8 cellular contexts compared by ENCODE assay signal in the genomic region with DNA sequence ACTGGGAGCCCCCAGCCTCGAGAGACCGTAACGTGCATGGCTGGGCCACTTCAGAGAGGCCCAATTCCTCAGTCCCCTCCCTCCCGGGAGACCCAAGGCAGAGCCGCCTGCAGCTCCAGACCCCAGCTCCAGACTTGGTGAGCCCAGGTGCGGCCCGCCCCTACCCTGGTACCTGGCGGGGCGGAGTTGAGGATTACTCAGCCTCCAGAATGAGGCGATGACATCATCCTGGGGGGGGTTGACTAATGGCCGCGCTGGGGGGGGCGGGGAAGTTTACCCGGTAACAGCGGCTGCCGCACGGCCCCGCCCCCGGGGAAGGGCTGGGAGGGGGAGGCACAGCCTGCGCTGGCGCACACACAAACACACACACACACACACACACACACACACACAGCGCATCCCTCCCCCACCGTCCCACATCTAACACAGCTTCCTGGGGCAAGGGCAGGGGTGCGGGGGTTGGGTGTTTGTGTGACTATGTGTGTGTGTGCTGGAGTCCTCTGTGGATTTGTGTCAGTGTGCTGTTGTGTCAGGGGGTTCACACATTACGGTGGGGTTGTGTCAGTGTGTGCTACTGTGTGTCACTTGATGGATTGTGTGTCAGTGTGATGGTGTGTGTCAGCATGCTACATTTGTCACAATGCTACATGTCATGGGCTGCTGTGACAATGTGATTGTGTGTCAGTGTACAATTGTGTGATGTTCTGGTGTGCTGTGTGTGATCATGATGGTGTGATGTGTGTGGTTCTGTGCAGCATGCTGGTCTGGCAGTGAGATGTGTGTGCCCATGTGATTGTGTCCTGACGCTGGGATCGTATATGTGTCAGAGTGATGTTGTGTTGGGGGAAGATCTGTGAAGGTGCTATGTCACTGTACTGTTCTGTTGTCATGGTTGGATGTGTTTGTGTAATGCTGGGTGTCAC. TPM values are rescaled to one million over a fixed set of nuclear protein-coding genes. Genes with fewer than 3 reads are reported as not detected.
DNase-seq lines count a peak whose midpoint lies in the region; ATAC-seq, FAIRE-seq and TF ChIP-seq lines count a peak whose summit lies in the region.

No MANE protein-coding gene starts in this region.

- H3K27ac Mint-ChIP-seq in activated T-cell treated with anti-CD3 and anti-CD28 coated beads, Interleukin-2, amount 50 U/mL, for 72 hours: no peak overlapping the region

- H2AFZ ChIP-seq in HCT116 (ENCODE audit: low read depth, low read length, poor library complexity, severe bottlenecking) (no peak overlapping the region), OCI-LY1 (ENCODE audit: low read length) (no peak overlapping the region)

- H3K9me3 ChIP-seq in HCT116 (ENCODE audit: control insufficient read depth in 1 of 2, insufficient read depth in 1 of 2, low read depth in 1 of 2, low read length in 2 of 2) (no peaks in the 10 kb centered on the region), OCI-LY1 (ENCODE audit: low read length) (no peaks in the 10 kb centered on the region), ovary (no peaks in the 10 kb centered on the region)

- peaks cover 6% of the 10 kb centered on the region for H3K27me3 Mint-ChIP-seq in activated T-cell treated with anti-CD3 and anti-CD28 coated beads, Interleukin-2, amount 50 U/mL, for 72 hours (ENCODE audit: low read depth)

- H3K4me1 ChIP-seq in HCT116 (ENCODE audit: control insufficient read depth in 1 of 2, insufficient read depth in 2 of 2, low read length in 2 of 2) (peaks cover 28 to 44% of the 10 kb centered on the region in 2 experiments), OCI-LY1 (ENCODE audit: insufficient read depth, low read length, severe bottlenecking) (peaks cover 35% of the 10 kb centered on the region), ovary (ENCODE audit: insufficient read depth) (peaks cover 6% of the 10 kb centered on the region)

- BruUV-seq in HCT116 (replicated peaks; lab: Mats Ljungman, UMichigan): TSS peak; percentile 79

- TF ChIP-seq CTCF in HCT116 (IDR thresholded peaks at IDR 0.05 in 2 of 3, conservative IDR thresholded peaks at IDR 0.05 in 1 of 3; ENCODE audit: borderline replicate concordance in 1 of 3, insufficient read depth in 1 of 3, low read depth in 2 of 3, low read length in 2 of 3) (no peak), OCI-LY1 (IDR thresholded peaks at IDR 0.05; ENCODE audit: low read length) (no peak), ovary (IDR thresholded peaks at IDR 0.05) (no peak)

- in situ Hi-C loops in ACHN (cut with HindIII; ENCODE audit: low pct_ligation_motif_present, low pct_unique_long_range_greater_than_20kb, low sequenced_read_pairs): no loop called here

- H3K36me3 ChIP-seq in HCT116 (ENCODE audit: control insufficient read depth in 1 of 2, insufficient read depth in 2 of 2, low read length in 2 of 2) (no peaks in the 10 kb centered on the region), OCI-LY1 (ENCODE audit: insufficient read depth, low read length) (no peaks in the 10 kb centered on the region), ovary (no peaks in the 10 kb centered on the region)

- H3K27ac ChIP-seq in HCT116 (ENCODE audit: low read depth, low read length) (peak overlapping the region; percentile 51; the same call in 1 of the 2 replicates), OCI-LY1 (ENCODE audit: low read depth, low read length, poor library complexity, severe bottlenecking) (no peak overlapping the region), ovary (no peak overlapping the region)

- CTCF ChIA-PET in HCT116 (lab: Charles Lee): no interaction called here

- no peaks in the 10 kb centered on the region for H3K27me3 ChIP-seq in HCT116 (ENCODE audit: insufficient read depth, low read length)
- no peaks in the 10 kb centered on the region; the same call in 1 of the 2 replicates for H3K27me3 ChIP-seq in OCI-LY1 (ENCODE audit: insufficient read depth, low read length)
- H3K27me3 ChIP-seq in ovary: no peaks in the 10 kb centered on the region

- no peaks in the 10 kb centered on the region for H3K9me2 ChIP-seq in HCT116 (ENCODE audit: insufficient read depth)
- no peaks in the 10 kb centered on the region for H3K9me2 ChIP-seq in OCI-LY1 (ENCODE audit: low read depth, low read length)

- no peak for TF ChIP-seq POLR2A in HCT116 (IDR thresholded peaks at IDR 0.05; ENCODE audit: borderline replicate concordance, extremely low read depth, insufficient read depth, insufficient read length)
- TF ChIP-seq POLR2A in ovary (IDR thresholded peaks at IDR 0.05): no peak

- H3K79me2 ChIP-seq in HCT116 (ENCODE audit: insufficient read depth, low read length): no peaks in the 10 kb centered on the region
- H3K79me2 ChIP-seq in OCI-LY1 (ENCODE audit: insufficient read depth, low read length): no peaks in the 10 kb centered on the region

- peaks cover 10% of the 10 kb centered on the region in 2 donors for H3K36me3 Mint-ChIP-seq in activated T-cell treated with anti-CD3 and anti-CD28 coated beads, Interleukin-2, amount 50 U/mL, for 72 hours (ENCODE audit: insufficient read depth in 2 of 2)

- POLR2A ChIA-PET in HCT116 (lab: Charles Lee): interaction anchor here (0.5 to 1.0 kb wide), 8 partner anchors 9 to 1549 kb away, joined by 3 to 7 read pairs (median 4); partner anchors contain the start of genes QPCTL and SNRPD2

- H4K20me1 ChIP-seq in HCT116 (ENCODE audit: insufficient read depth) (no peaks in the 10 kb centered on the region), OCI-LY1 (ENCODE audit: insufficient read depth, low read length) (no peaks in the 10 kb centered on the region)

- no peak for TF ChIP-seq RAD21 in HCT116 (IDR thresholded peaks at IDR 0.05; ENCODE audit: low read depth)

- DNase-seq in ACHN (peak; percentile 68), HCT116 (ENCODE audit: low read depth, low spot score) (peak; percentile 77), fibroblast of peridontal ligament (ENCODE audit: extremely low read depth) (peak; percentile 65), ovary (peak; percentile 59 to 75 (median 71)), urothelium cell line (ENCODE audit: low spot score) (peak; percentile 86)
- peak; percentile 89 to 90 for DNase-seq in activated T-cell treated with anti-CD3 and anti-CD28 coated beads, Interleukin-2, amount 50 U/mL, for 72 hours

- peak overlapping the region; percentile 27 to 39 for H3K4me3 ChIP-seq in HCT116 (replicated peaks in 1 of 2; ENCODE audit: low read depth in 1 of 2, low read length in 2 of 2)
- no peak overlapping the region for H3K4me3 ChIP-seq in OCI-LY1 (ENCODE audit: low read depth, low read length, poor library complexity, severe bottlenecking)
- no peak overlapping the region for H3K4me3 ChIP-seq in ovary

- intact Hi-C loops in HCT116 (cut with micrococcal nuclease): no loop called here
- intact Hi-C loops in ovary (cut with DNase I): loop anchor here in 2 of 4 donors (10.0 kb wide), 2 partner anchors 46 to 96 kb away; no protein-coding TSS in a partner anchor

- H3K4me3 Mint-ChIP-seq in activated T-cell treated with anti-CD3 and anti-CD28 coated beads, Interleukin-2, amount 50 U/mL, for 72 hours: peak overlapping the region in 1 of 2 donors; percentile 46

- no peak for TF ChIP-seq EP300 in ovary (IDR thresholded peaks at IDR 0.05)

- no peaks in the 10 kb centered on the region for H3K9me3 Mint-ChIP-seq in activated T-cell treated with anti-CD3 and anti-CD28 coated beads, Interleukin-2, amount 50 U/mL, for 72 hours

- RAD21 ChIA-PET in HCT116 (lab: Charles Lee; ENCODE audit: low non-redundant PET in 1 of 2, low total read pairs in 2 of 2, uncharacterized antibody in 2 of 2, unreplicated experiment in 2 of 2): interaction anchor here in 1 of 2 experiments (0.6 kb wide), 1 partner anchor 69 kb away, joined by 5 read pairs; no protein-coding TSS in a partner anchor

- peaks cover 5% of the 10 kb centered on the region; the same call in 1 of the 2 replicates for H3F3A ChIP-seq in OCI-LY1 (ENCODE audit: insufficient read depth, low read length)

- H3K4me1 Mint-ChIP-seq in activated T-cell treated with anti-CD3 and anti-CD28 coated beads, Interleukin-2, amount 50 U/mL, for 72 hours (ENCODE audit: low read depth): peaks cover 16% of the 10 kb centered on the region

- peak overlapping the region; percentile 73 for H3K4me2 ChIP-seq in HCT116 (ENCODE audit: low read length)
- peak overlapping the region; percentile 27; the same call in 1 of the 2 replicates for H3K4me2 ChIP-seq in OCI-LY1 (ENCODE audit: low read length)

- peak; percentile 82 for FAIRE-seq in urothelium cell line (lab: Jason Lieb, UNC)

- H3K9ac ChIP-seq in HCT116 (ENCODE audit: low read length): peak overlapping the region; percentile 43
- H3K9ac ChIP-seq in OCI-LY1 (ENCODE audit: low read length): no peak overlapping the region

- ATAC-seq in HCT116 (peak; percentile 73), HG02642 (IDR thresholded peaks at IDR 0.05; ENCODE audit: poor library complexity, unreplicated experiment) (no peak)
- peak; percentile 41 to 49 for ATAC-seq in activated T-cell treated with anti-CD3 and anti-CD28 coated beads, Interleukin-2, amount 50 U/mL, for 72 hours (replicated peaks in 1 of 2)

- 4 to 10% (median 6%) methylated on average over 16 to 27 of the region's 27 CpGs for WGBS in ovary, 3 donors

TF ChIP-seq in HCT116, 20 proteins besides CTCF, POLR2A, EP300 and RAD21 (continues in another document):
- TF ChIP-seq YY1 (IDR thresholded peaks at IDR 0.05; ENCODE audit: extremely low read depth, insufficient replicate concordance, low read depth, low read length) (peak; percentile 89), EZH2phosphoT487 (IDR thresholded peaks at IDR 0.05; ENCODE audit: borderline replicate concordance) (no peak), CBX3 (IDR thresholded peaks at IDR 0.05; ENCODE audit: low read depth) (peak; percentile 35; the same call in 1 of the 2 replicates), SP1 (IDR thresholded peaks at IDR 0.05; ENCODE audit: low read depth) (peak; percentile 55; the same call in 1 of the 2 replicates), ZNF274 (IDR thresholded peaks at IDR 0.05; ENCODE audit: low read depth, low read length) (no peak)

RNA-seq across cellular contexts. Expression of gene BBC3, which starts 10.3 kb away (rescaled TPM):
- total RNA-seq in HCT116 (2021; ENCODE audit: unreplicated experiment) (45.0 TPM), ovary (10 to 100 TPM in 1 of 7 donors, 1 to 10 TPM in 6; 5.4 to 13.2 (median 6.6) TPM)
- polyA plus RNA-seq in HCT116 (2012): 25.7 and 27.3 TPM in 2 replicates
- 10 to 100 TPM; 41.4 to 59.2 TPM for total RNA-seq in activated T-cell treated with anti-CD3 and anti-CD28 coated beads, Interleukin-2, amount 50 U/mL, for 72 hours
- polyA plus RNA-seq in ovary: 1 to 10 TPM in 1 of 2 donors, under 1 TPM in 1; 0.23 to 4.5 TPM

RNA-seq across cellular contexts. Expression of gene CCDC9, which starts 15.1 kb away (rescaled TPM):
- 40.6 TPM for total RNA-seq in HCT116 (2021; ENCODE audit: unreplicated experiment)
- 27.1 and 33.4 TPM in 2 replicates for polyA plus RNA-seq in HCT116 (2012)
- total RNA-seq in activated T-cell treated with anti-CD3 and anti-CD28 coated beads, Interleukin-2, amount 50 U/mL, for 72 hours: 10 to 100 TPM; 51.6 to 51.7 TPM
- 10 to 100 TPM; 17.5 to 65.7 (median 37.0) TPM for total RNA-seq in ovary
- 10 to 100 TPM; 14.8 to 40.4 TPM for polyA plus RNA-seq in ovary

RNA-seq across cellular contexts. Expression of gene INAFM1, which starts 33.4 kb away (rescaled TPM):
- total RNA-seq in HCT116 (2021; ENCODE audit: unreplicated experiment): 22.9 TPM
- polyA plus RNA-seq in HCT116 (2012): 13.6 and 15.4 TPM in 2 replicates
- total RNA-seq in activated T-cell treated with anti-CD3 and anti-CD28 coated beads, Interleukin-2, amount 50 U/mL, for 72 hours: 10 to 100 TPM; 19.7 to 21.4 TPM
- 10 to 100 TPM in 6 of 7 donors, 1 to 10 TPM in 1; 9.7 to 53.3 (median 31.0) TPM for total RNA-seq in ovary
- polyA plus RNA-seq in ovary: 10 to 100 TPM in 1 of 2 donors, under 1 TPM in 1; 0.73 to 15.2 TPM

Comparison
In these comparisons a context has a peak if more than half of its experiments do, and no peak if none do; other contexts are left out.
1. H3K4me3 ChIP-seq: peak in HCT116 (2 of 2); none in OCI-LY1 (single experiment) and ovary (single experiment).
2. Peak in every context shown above with its lines, with median percentiles within 50 percentile points of each other: DNase-seq.